10 cellular contexts compared by ENCODE assay signal in the genomic region with DNA sequence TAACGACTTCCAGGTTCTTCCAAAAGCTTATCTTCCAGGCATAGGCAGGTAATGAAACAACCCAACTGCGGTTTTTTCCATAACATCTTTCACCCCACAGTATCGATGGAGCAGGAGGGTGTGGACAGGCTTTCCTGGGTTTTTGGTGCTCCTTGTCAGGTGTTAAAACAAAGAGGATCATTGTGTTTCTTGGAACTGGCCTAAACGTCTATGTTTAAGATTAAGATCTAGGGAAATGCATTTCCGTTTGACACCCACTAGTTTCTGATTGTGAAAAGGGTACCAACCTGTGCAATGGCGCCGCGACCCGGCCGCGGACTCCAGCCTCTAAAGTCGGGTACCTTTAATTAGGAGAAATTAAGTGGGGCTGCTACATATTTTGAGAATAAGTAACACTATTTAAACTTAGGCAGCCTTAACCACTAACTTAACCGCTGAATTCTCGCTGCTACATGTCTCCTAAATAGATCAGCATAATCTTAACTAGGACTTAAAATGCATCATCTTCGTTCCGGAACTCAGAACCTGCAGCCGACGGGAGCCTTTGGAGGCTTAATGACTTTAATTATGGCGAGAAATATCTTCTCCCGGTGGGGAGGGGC. TPM values are rescaled to one million over a fixed set of nuclear protein-coding genes. Genes with fewer than 3 reads are reported as not detected.
DNase-seq lines count a peak whose midpoint lies in the region; ATAC-seq and TF ChIP-seq lines count a peak whose summit lies in the region.
"Had no signal": no experiment of that assay in that cellular context is flagged by ENCODE, and none has a peak within 500 bp of the region (broad histone marks: within the 10 kb centered on the region; RNA-seq: fewer than 3 reads in every experiment).

No MANE protein-coding gene starts in this region.

- peak; percentile 20 for TF ChIP-seq CTCF in kidney epithelial cell (IDR thresholded peaks at IDR 0.05; ENCODE audit: insufficient read depth, low read length, poor library complexity, severe bottlenecking)

- H3K27me3 ChIP-seq in kidney epithelial cell (ENCODE audit: control insufficient read depth, insufficient read depth, low read length) (no peaks in the 10 kb centered on the region), stomach smooth muscle (ENCODE audit: control insufficient read depth in 1 of 2, insufficient read depth in 2 of 2, low read length in 2 of 2) (no peaks in the 10 kb centered on the region)

- H3K9me3 ChIP-seq in stomach smooth muscle (ENCODE audit: control insufficient read depth in 2 of 2, low read length in 2 of 2): no peaks in the 10 kb centered on the region

- H3K4me3 ChIP-seq in kidney epithelial cell (ENCODE audit: low read depth, low read length) (peak overlapping the region; percentile 28), stomach smooth muscle (ENCODE audit: low read length in 2 of 2) (peak overlapping the region; percentile 47 to 69)

- H3K36me3 ChIP-seq in kidney epithelial cell (ENCODE audit: control insufficient read depth, insufficient read depth, low read length) (no peaks in the 10 kb centered on the region), stomach smooth muscle (ENCODE audit: control insufficient read depth in 2 of 2, insufficient read depth in 2 of 2, low read length in 2 of 2) (peaks cover 0 to 2% of the 10 kb centered on the region in 2 donors)

- peaks cover 26% of the 10 kb centered on the region for H3K4me1 ChIP-seq in stomach smooth muscle (ENCODE audit: control insufficient read depth, insufficient read depth, low read length)

- H3K27ac ChIP-seq in angular gyrus (ENCODE audit: low read depth, low read length): peak overlapping the region; percentile 65
- H3K27ac ChIP-seq in stomach smooth muscle (ENCODE audit: low read length): no peak overlapping the region
- H3K27ac ChIP-seq: 22Rv1 had no signal

- H3K9ac ChIP-seq in stomach smooth muscle (ENCODE audit: low read length in 2 of 2): peak overlapping the region; percentile 55 to 63

- ATAC-seq in HG03039 (IDR thresholded peaks at IDR 0.05; ENCODE audit: unreplicated experiment): no peak
- ATAC-seq in HG03439 (IDR thresholded peaks at IDR 0.05; ENCODE audit: unreplicated experiment): no peak

- DNase-seq in DMS 273 (lab: John Stamatoyannopoulos, UW; ENCODE audit: unreplicated experiment): peak; percentile 39
- DNase-seq in DMS 273 treated with DMSO at 0.1 percent for 48 hours (lab: John Stamatoyannopoulos, UW): no peak
- DNase-seq in kidney epithelial cell (ENCODE audit: low read depth): no peak
- DNase-seq in NCI-H82 treated with DMSO at 0.1 percent for 48 hours (lab: John Stamatoyannopoulos, UW; ENCODE audit: unreplicated experiment): no peak

RNA-seq across cellular contexts. Expression of gene C22orf31, which starts 31.5 kb away (rescaled TPM):
- total RNA-seq in kidney epithelial cell: not detected in 2 replicates
- total RNA-seq: T-helper 1 cell treated with Interleukin-12 subunit alpha and Interleukin-12 subunit beta and Interleukin-4 antibody, amounts not matched to agents 30 ng/mL and 1 ng/mL, for 36 hours had no signal

RNA-seq across cellular contexts. Expression of gene KREMEN1, which starts 42.7 kb away (rescaled TPM):
- total RNA-seq in kidney epithelial cell: 6.5 and 7.1 TPM in 2 replicates
- total RNA-seq: T-helper 1 cell treated with Interleukin-12 subunit alpha and Interleukin-12 subunit beta and Interleukin-4 antibody, amounts not matched to agents 30 ng/mL and 1 ng/mL, for 36 hours had no signal
